In genomic region chr11:78046486-78046854, GRCh38 we compare ENCODE assay signal across 1 cellular context.
TF ChIP-seq lines count a peak whose summit lies in the region.

No MANE protein-coding gene starts in this region.

TF ChIP-seq in K562, 482 proteins besides CTCF, POLR2A, EP300 and RAD21:
- peak; percentile 29; the same call in 1 of the 2 replicates for TF ChIP-seq MAFG (tag; conservative IDR thresholded peaks at IDR 0.05)
- no peak for TF ChIP-seq FOXP4 (CRISPR knock-in tag; IDR thresholded peaks at IDR 0.05; ENCODE audit: borderline replicate concordance)
- TF ChIP-seq BRD4 (IDR thresholded peaks at IDR 0.05) = no peak
- no peak for TF ChIP-seq HOMEZ (CRISPR knock-in tag; IDR thresholded peaks at IDR 0.05)
- peak; percentile 51; the same call in 1 of the 2 replicates for TF ChIP-seq C11orf30 (IDR thresholded peaks at IDR 0.05; ENCODE audit: low read depth)
- no peak for TF ChIP-seq HOXB6 (CRISPR knock-in tag; IDR thresholded peaks at IDR 0.05; ENCODE audit: borderline replicate concordance)
- TF ChIP-seq NR4A1 (CRISPR knock-in tag; IDR thresholded peaks at IDR 0.05) = no peak
- TF ChIP-seq NR4A1 (tag; IDR thresholded peaks at IDR 0.05) = 0 out of 2 replicates have a peak, but pooled peaks have one; percentile 2
- peak; percentile 2; the same call in 1 of the 2 replicates for TF ChIP-seq PKNOX1 (IDR thresholded peaks at IDR 0.05)
- TF ChIP-seq XRCC5 (IDR thresholded peaks at IDR 0.05; ENCODE audit: low read depth, low read length) = no peak
- peak; percentile 6; the same call in 1 of the 2 replicates for TF ChIP-seq ZFX (CRISPR knock-in tag; IDR thresholded peaks at IDR 0.05)
- TF ChIP-seq ZNF316 (IDR thresholded peaks at IDR 0.05) = peak; percentile 80
- TF ChIP-seq E2F1 (CRISPR knock-in tag; IDR thresholded peaks at IDR 0.05) = 0 out of 2 replicates have a peak, but pooled peaks have one; percentile 5
TF ChIP-seq in K562: peak in this region for 7.
